In genomic region chr10:109089779-109090178, GRCh38 we compare ENCODE assay signal across 2 cellular contexts.
TF ChIP-seq lines count a peak whose summit lies in the region.

No MANE protein-coding gene starts in this region.

TF ChIP-seq in GM23338, 12 proteins besides CTCF, POLR2A, EP300 and RAD21:
- TF ChIP-seq EZH2 (IDR thresholded peaks at IDR 0.05; ENCODE audit: low read depth, unreplicated experiment) (no peak), EZH2phosphoT487 (IDR thresholded peaks at IDR 0.05; ENCODE audit: unreplicated experiment) (no peak), CREB1 (CRISPR knock-in tag; IDR thresholded peaks at IDR 0.05; ENCODE audit: low read depth) (no peak), ZNF331 (CRISPR knock-in tag; IDR thresholded peaks at IDR 0.05; ENCODE audit: low read depth) (no peak), NANOG (IDR thresholded peaks at IDR 0.05; ENCODE audit: borderline replicate concordance) (no peak), ZNF114 (CRISPR knock-in tag; IDR thresholded peaks at IDR 0.05) (no peak), STAT1 (IDR thresholded peaks at IDR 0.05; ENCODE audit: unreplicated experiment) (no peak), JUNB (IDR thresholded peaks at IDR 0.05; ENCODE audit: unreplicated experiment) (no peak), POLR2AphosphoS5 (IDR thresholded peaks at IDR 0.05; ENCODE audit: low read depth) (no peak), ZNF462 (CRISPR knock-in tag; IDR thresholded peaks at IDR 0.05) (no peak)
- TF ChIP-seq, protein P1, sequence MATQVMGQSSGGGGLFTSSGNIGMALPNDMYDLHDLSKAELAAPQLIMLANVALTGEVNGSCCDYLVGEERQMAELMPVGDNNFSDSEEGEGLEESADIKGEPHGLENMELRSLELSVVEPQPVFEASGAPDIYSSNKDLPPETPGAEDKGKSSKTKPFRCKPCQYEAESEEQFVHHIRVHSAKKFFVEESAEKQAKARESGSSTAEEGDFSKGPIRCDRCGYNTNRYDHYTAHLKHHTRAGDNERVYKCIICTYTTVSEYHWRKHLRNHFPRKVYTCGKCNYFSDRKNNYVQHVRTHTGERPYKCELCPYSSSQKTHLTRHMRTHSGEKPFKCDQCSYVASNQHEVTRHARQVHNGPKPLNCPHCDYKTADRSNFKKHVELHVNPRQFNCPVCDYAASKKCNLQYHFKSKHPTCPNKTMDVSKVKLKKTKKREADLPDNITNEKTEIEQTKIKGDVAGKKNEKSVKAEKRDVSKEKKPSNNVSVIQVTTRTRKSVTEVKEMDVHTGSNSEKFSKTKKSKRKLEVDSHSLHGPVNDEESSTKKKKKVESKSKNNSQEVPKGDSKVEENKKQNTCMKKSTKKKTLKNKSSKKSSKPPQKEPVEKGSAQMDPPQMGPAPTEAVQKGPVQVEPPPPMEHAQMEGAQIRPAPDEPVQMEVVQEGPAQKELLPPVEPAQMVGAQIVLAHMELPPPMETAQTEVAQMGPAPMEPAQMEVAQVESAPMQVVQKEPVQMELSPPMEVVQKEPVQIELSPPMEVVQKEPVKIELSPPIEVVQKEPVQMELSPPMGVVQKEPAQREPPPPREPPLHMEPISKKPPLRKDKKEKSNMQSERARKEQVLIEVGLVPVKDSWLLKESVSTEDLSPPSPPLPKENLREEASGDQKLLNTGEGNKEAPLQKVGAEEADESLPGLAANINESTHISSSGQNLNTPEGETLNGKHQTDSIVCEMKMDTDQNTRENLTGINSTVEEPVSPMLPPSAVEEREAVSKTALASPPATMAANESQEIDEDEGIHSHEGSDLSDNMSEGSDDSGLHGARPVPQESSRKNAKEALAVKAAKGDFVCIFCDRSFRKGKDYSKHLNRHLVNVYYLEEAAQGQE (IDR thresholded peaks at IDR 0.05; ENCODE audit: unreplicated experiment) = no peak

TF ChIP-seq in H1, 55 proteins besides CTCF, POLR2A, EP300 and RAD21:
- no peak for TF ChIP-seq NANOG (IDR thresholded peaks at IDR 0.05; ENCODE audit: insufficient read depth, low read depth, low read length, poor library complexity, severe bottlenecking)
